Comparison of ENCODE assay signal across 1 cellular context in the genomic region with DNA sequence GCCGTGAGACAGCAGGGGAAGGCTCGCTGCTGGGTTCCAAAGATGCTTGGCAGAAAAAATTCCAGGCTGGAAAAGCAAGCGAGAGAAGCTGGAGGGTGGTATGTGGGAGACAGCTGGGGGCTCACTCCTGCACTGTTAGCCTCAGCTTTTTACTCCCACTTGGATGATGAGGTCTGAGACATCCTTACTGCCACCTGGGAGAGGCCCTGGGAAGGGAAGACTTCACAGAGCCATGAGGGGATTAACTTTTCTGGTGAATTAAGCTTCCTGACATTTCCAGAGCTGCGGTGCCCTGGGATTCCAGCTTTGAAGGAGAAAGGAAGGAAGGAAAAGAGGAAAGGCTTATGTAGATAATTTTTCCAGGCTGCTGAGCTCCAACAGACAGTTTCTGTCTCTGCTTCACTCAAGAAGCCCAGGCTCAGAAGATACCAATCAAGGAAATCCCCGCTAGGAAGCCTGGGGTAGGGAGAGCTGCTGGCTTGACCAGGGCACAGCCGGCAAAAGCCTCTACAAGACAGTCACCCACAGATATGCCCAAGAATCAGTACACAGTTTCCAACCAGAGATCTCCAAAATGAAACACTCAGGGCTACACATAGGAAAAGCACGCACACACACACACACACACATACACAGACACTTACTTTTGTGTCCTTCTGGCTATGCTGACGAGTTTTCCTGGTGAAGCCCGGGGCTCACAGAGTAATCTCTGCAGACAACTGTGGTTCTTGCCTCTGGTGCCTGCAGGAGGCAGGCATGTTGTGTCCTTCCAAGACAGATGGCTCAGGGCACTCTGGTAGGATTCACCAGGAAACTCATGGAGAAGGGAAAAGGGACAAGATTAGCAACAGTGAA.
TF ChIP-seq lines count a peak whose summit lies in the region.

No MANE protein-coding gene starts in this region.

TF ChIP-seq in SK-N-SH, 30 proteins besides CTCF, POLR2A, EP300 and RAD21 (continued from another document):
- TF ChIP-seq, protein P1, sequence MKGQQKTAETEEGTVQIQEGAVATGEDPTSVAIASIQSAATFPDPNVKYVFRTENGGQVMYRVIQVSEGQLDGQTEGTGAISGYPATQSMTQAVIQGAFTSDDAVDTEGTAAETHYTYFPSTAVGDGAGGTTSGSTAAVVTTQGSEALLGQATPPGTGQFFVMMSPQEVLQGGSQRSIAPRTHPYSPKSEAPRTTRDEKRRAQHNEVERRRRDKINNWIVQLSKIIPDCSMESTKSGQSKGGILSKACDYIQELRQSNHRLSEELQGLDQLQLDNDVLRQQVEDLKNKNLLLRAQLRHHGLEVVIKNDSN (IDR thresholded peaks at IDR 0.05; ENCODE audit: borderline replicate concordance, low read depth), result no peak
- no peak for TF ChIP-seq MXI1 (IDR thresholded peaks at IDR 0.05; ENCODE audit: low read depth, low read length)
- TF ChIP-seq GABPA (IDR thresholded peaks at IDR 0.05; ENCODE audit: low read depth), result no peak
- no peak for TF ChIP-seq FOXJ3 (CRISPR knock-in tag; IDR thresholded peaks at IDR 0.05)
